Comparison of ENCODE assay signal across 24 cellular contexts in genomic region chr11:36141161-36141560, GRCh38.
DNase-seq lines count a peak whose midpoint lies in the region; ATAC-seq, FAIRE-seq and TF ChIP-seq lines count a peak whose summit lies in the region.
"Had no signal": no experiment of that assay in that cellular context is flagged by ENCODE, and none has a peak within 500 bp of the region (broad histone marks: within the 10 kb centered on the region; RNA-seq: fewer than 3 reads in every experiment).

No MANE protein-coding gene starts in this region.

- peak; percentile 28 for FAIRE-seq in bronchial epithelial cell (lab: Jason Lieb, UNC)

- H3K36me3 Mint-ChIP-seq in nephron progenitor cell (ENCODE audit: low read depth) = peaks cover 20% of the 10 kb centered on the region

- H3K4me3 Mint-ChIP-seq in nephron progenitor cell = no peak overlapping the region
- H3K4me3 Mint-ChIP-seq: B cell; CD4-positive, alpha-beta T cell had no signal

- no peak for TF ChIP-seq EP300 in suprapubic skin (IDR thresholded peaks at IDR 0.05)

- H3K4me1 ChIP-seq in BLaER1 = peaks cover 36% of the 10 kb centered on the region
- no peaks in the 10 kb centered on the region for H3K4me1 ChIP-seq in suprapubic skin
- H3K4me1 ChIP-seq: Peyer's patch had no signal

- H3K27ac Mint-ChIP-seq in nephron progenitor cell = peak overlapping the region; percentile 68
- H3K27ac Mint-ChIP-seq: B cell; CD4-positive, alpha-beta T cell had no signal

- no peak overlapping the region for H3K27ac ChIP-seq in BLaER1
- no peak overlapping the region for H3K27ac ChIP-seq in suprapubic skin
- H3K27ac ChIP-seq: 22Rv1, HL-60, Peyer's patch had no signal

- peaks cover 13% of the 10 kb centered on the region for H3K9me3 Mint-ChIP-seq in nephron progenitor cell

- H3K9me3 ChIP-seq in BLaER1 (peaks cover 7% of the 10 kb centered on the region; the same call in 1 of the 2 replicates), suprapubic skin (no peaks in the 10 kb centered on the region)
- H3K9me3 ChIP-seq: Peyer's patch had no signal

- H3K4me2 ChIP-seq in BLaER1 = peak overlapping the region; percentile 73; the same call in 1 of the 2 replicates

- no peak overlapping the region for H3K9ac ChIP-seq in BLaER1

- H3K4me1 Mint-ChIP-seq in nephron progenitor cell = peaks cover 41% of the 10 kb centered on the region
- H3K4me1 Mint-ChIP-seq: B cell had no signal

- TF ChIP-seq CTCF in bronchial epithelial cell (IDR thresholded peaks at IDR 0.05; ENCODE audit: insufficient read depth, low read length, severe bottlenecking) (no peak), nephron progenitor cell (IDR thresholded peaks at IDR 0.05) (no peak), suprapubic skin (IDR thresholded peaks at IDR 0.05) (no peak)

- intact Hi-C loops in left colon (cut with DNase I, micrococcal nuclease) (no loop called here), cardiac septum (cut with DNase I) (no loop called here)

- H3K36me3 ChIP-seq in BLaER1 (peaks cover 36% of the 10 kb centered on the region), bronchial epithelial cell (ENCODE audit: control insufficient read depth, insufficient read depth, low read length) (no peaks in the 10 kb centered on the region), suprapubic skin (no peaks in the 10 kb centered on the region)
- H3K36me3 ChIP-seq: Peyer's patch had no signal

- peak; percentile 26 for DNase-seq in NCI-H69 (lab: John Stamatoyannopoulos, UW)
- no peak for DNase-seq in bronchial epithelial cell (ENCODE audit: low read depth)
- peak; percentile 6 for DNase-seq in nephron progenitor cell
- DNase-seq in suprapubic skin (ENCODE audit: low spot score in 2 of 2) = no peak
- no peak for DNase-seq in left colon
- no peak for DNase-seq in cardiac septum (ENCODE audit: low spot score)
- no peak for DNase-seq in CD1c-positive myeloid dendritic cell (ENCODE audit: extremely low spot score)
- DNase-seq: CD4-positive, alpha-beta T cell; COR-L47; DMS53; GOT3; HCEC 1CT; Karpas-422; NCI-H1417 treated with DMSO at 0.1 percent for 48 hours; NCI-H1694 treated with DMSO at 0.1 percent for 48 hours; NCI-H2081; NCI-H2227 treated with DMSO at 0.1 percent for 48 hours; NCI-H526 treated with DMSO at 0.1 percent for 48 hours; Peyer's patch had no signal

- peaks cover 32% of the 10 kb centered on the region; the same call in 1 of the 2 replicates for H4K20me1 ChIP-seq in BLaER1

- no peaks in the 10 kb centered on the region for H3K27me3 ChIP-seq in BLaER1
- H3K27me3 ChIP-seq in bronchial epithelial cell (ENCODE audit: control insufficient read depth, insufficient read depth, low read length) = no peaks in the 10 kb centered on the region
- no peaks in the 10 kb centered on the region for H3K27me3 ChIP-seq in suprapubic skin
- H3K27me3 ChIP-seq: Peyer's patch had no signal

- no peak overlapping the region for H3K4me3 ChIP-seq in BLaER1
- H3K4me3 ChIP-seq in bronchial epithelial cell (ENCODE audit: low read depth, low read length) = no peak overlapping the region
- H3K4me3 ChIP-seq in suprapubic skin = no peak overlapping the region
- H3K4me3 ChIP-seq: Peyer's patch had no signal

- no peak for TF ChIP-seq POLR2A in suprapubic skin (IDR thresholded peaks at IDR 0.05)

- 83% methylated on average over 6 of the region's 6 CpGs for WGBS in suprapubic skin

- H3K27me3 Mint-ChIP-seq in nephron progenitor cell (ENCODE audit: low read depth, poor library complexity) = no peaks in the 10 kb centered on the region

- ATAC-seq in left colon = no peak
- ATAC-seq: SK-N-SH treated with all-trans-retinoic acid at 6 μM for 48 hours had no signal

Comparison
In these comparisons a context has a peak if more than half of its experiments do, and no peak if none do; other contexts are left out.
1. DNase-seq: peak in NCI-H69 (single experiment) and nephron progenitor cell (single experiment); none in bronchial epithelial cell (single experiment), suprapubic skin (0 of 2), left colon (0 of 2), cardiac septum (single experiment) and CD1c-positive myeloid dendritic cell (single experiment).